8 cellular contexts compared by ENCODE assay signal in the genomic region with DNA sequence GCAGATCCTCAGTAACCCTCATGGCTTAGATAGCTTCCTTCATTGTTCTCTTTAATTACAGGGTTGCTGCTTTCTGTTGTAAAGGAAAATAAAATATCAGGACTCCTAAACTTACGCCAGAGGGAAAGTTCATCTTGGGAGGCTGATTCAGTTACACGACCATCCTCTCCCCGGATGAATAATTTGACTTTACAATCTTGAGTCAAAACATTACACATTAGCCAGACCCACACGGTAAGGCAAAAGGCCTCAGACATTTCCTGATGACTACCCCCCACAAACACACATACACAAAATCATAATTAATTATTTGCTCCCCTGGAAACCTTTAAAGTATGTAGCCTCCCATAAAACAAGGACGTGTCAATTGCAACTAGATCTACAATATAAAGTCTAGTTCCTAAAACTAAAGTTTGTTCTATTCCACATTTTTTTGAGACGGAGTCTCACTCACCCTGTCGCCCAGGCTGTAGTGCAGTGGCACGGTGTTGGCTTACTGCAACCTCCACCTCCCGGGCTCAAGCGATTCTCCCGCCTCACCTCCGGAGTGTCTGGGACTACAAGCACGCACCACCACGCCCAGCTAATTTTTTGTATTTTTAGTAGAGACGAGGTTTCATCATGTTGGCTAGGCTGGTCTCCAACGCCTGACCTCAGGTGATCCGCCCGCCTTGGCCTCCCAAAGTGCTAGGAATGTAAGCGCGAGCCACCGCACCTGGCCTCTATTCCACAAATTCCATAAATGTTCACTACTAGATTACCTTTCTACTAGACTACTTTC. TPM values are rescaled to one million over a fixed set of nuclear protein-coding genes. Genes with fewer than 3 reads are reported as not detected.
DNase-seq lines count a peak whose midpoint lies in the region; ATAC-seq and TF ChIP-seq lines count a peak whose summit lies in the region.

No MANE protein-coding gene starts in this region.

- no peak for TF ChIP-seq POLR2A in GM18505 (IDR thresholded peaks at IDR 0.05; ENCODE audit: borderline replicate concordance, extremely low read depth, insufficient read depth, insufficient read length)

- peak overlapping the region; percentile 98 for H3K9ac ChIP-seq in SK-N-MC (ENCODE audit: insufficient read length)

- H3K36me3 ChIP-seq in right atrium auricular region (peaks cover 11% of the 10 kb centered on the region), SK-N-MC (ENCODE audit: insufficient read depth, low read length) (peaks cover 17% of the 10 kb centered on the region)

- peaks cover 0 to 28% of the 10 kb centered on the region in 2 donors for H3K4me1 ChIP-seq in right atrium auricular region

- ATAC-seq in GM18505 (IDR thresholded peaks at IDR 0.05; ENCODE audit: unreplicated experiment): no peak

- TF ChIP-seq CTCF in right atrium auricular region (IDR thresholded peaks at IDR 0.05): no peak
- TF ChIP-seq CTCF in fibroblast of the aortic adventitia (IDR thresholded peaks at IDR 0.05; ENCODE audit: insufficient read depth, low read length): no peak
- TF ChIP-seq CTCF in retinal pigment epithelial cell (conservative IDR thresholded peaks at IDR 0.05; ENCODE audit: low read depth, low read length): no peak

- peak overlapping the region; percentile 93 to 96 for H3K4me3 ChIP-seq in right atrium auricular region
- peak overlapping the region; percentile 100 for H3K4me3 ChIP-seq in SK-N-MC
- H3K4me3 ChIP-seq in fibroblast of the aortic adventitia (ENCODE audit: low read depth, low read length): peak overlapping the region; percentile 92
- peak overlapping the region; percentile 90 for H3K4me3 ChIP-seq in retinal pigment epithelial cell (ENCODE audit: low read length)

- H3K27ac ChIP-seq in right atrium auricular region (peak overlapping the region; percentile 96 to 97), SK-N-MC (peak overlapping the region; percentile 98)

- no peaks in the 10 kb centered on the region for H3K27me3 ChIP-seq in right atrium auricular region

- H3K9me3 ChIP-seq in right atrium auricular region: no peaks in the 10 kb centered on the region
- no peaks in the 10 kb centered on the region for H3K9me3 ChIP-seq in SK-N-MC (ENCODE audit: low read depth, low read length)

- intact Hi-C loops in cardiac septum (cut with DNase I): no loop called here

- DNase-seq in right atrium auricular region (ENCODE audit: low spot score) (no peak), cardiac septum (ENCODE audit: low spot score) (no peak), SK-N-MC (ENCODE audit: low read depth, low spot score) (no peak), fibroblast of the aortic adventitia (ENCODE audit: low read depth) (no peak), retinal pigment epithelial cell (ENCODE audit: low read depth) (no peak), AML-193 (lab: John Stamatoyannopoulos, UW) (no peak), NCI-H345 (lab: John Stamatoyannopoulos, UW) (no peak)

RNA-seq across cellular contexts. Expression of a gene that starts 0.8 kb away (rescaled TPM):
- 100 to 1,000 TPM; 371 to 655 TPM for total RNA-seq in right atrium auricular region
- 267 TPM for total RNA-seq in cardiac septum
- total RNA-seq in fibroblast of the aortic adventitia (ENCODE audit: low replicate concordance): 272 and 467 TPM in 2 replicates

RNA-seq across cellular contexts. Expression of a gene that starts 22.4 kb away (rescaled TPM):
- 10 to 100 TPM in 1 of 2 donors, 1 to 10 TPM in 1; 9.8 to 13.7 TPM for total RNA-seq in right atrium auricular region
- 8.7 TPM for total RNA-seq in cardiac septum
- 2.2 and 5.2 TPM in 2 replicates for total RNA-seq in fibroblast of the aortic adventitia (ENCODE audit: low replicate concordance)

RNA-seq across cellular contexts. Expression of a gene that starts 22.6 kb away (rescaled TPM):
- total RNA-seq in right atrium auricular region: 1 to 10 TPM; 1.4 to 1.9 TPM
- 0.38 TPM for total RNA-seq in cardiac septum
- 0.57 and 1.5 TPM in 2 replicates for total RNA-seq in fibroblast of the aortic adventitia (ENCODE audit: low replicate concordance)

RNA-seq across cellular contexts. Expression of a gene that starts 28.1 kb away (rescaled TPM):
- total RNA-seq in right atrium auricular region (10 to 100 TPM; 47.2 to 53.3 TPM), cardiac septum (47.3 TPM), fibroblast of the aortic adventitia (ENCODE audit: low replicate concordance) (128 and 174 TPM in 2 replicates)

RNA-seq across cellular contexts. Expression of a gene that starts 31.6 kb away (rescaled TPM):
- total RNA-seq in right atrium auricular region: 1 to 10 TPM; 2.8 to 3.5 TPM
- 1.0 TPM for total RNA-seq in cardiac septum
- 2.0 and 5.7 TPM in 2 replicates for total RNA-seq in fibroblast of the aortic adventitia (ENCODE audit: low replicate concordance)
